ENCODE assay signal across 8 cellular contexts in genomic region chr2:64143154-64144056, GRCh38. TPM values are rescaled to one million over a fixed set of nuclear protein-coding genes. Genes with fewer than 3 reads are reported as not detected.
DNase-seq lines count a peak whose midpoint lies in the region; ATAC-seq, FAIRE-seq and TF ChIP-seq lines count a peak whose summit lies in the region.

No MANE protein-coding gene starts in this region.

- no peaks in the 10 kb centered on the region for H3K36me3 Mint-ChIP-seq in MCF 10A (ENCODE audit: insufficient read depth, unreplicated experiment)
- no peaks in the 10 kb centered on the region for H3K36me3 Mint-ChIP-seq in immature natural killer cell

- ATAC-seq in GM21447 (IDR thresholded peaks at IDR 0.05; ENCODE audit: unreplicated experiment): peak; percentile 15

- FAIRE-seq in small intestine (lab: Jason Lieb, UNC): no peak

- H3K9me3 ChIP-seq in HUES6 (ENCODE audit: control insufficient read depth, insufficient read depth, low read depth, low read length): no peaks in the 10 kb centered on the region
- H3K9me3 ChIP-seq in SK-N-MC (ENCODE audit: low read depth, low read length): no peaks in the 10 kb centered on the region
- no peaks in the 10 kb centered on the region for H3K9me3 ChIP-seq in small intestine (ENCODE audit: control insufficient read depth, low read depth)

- no peaks in the 10 kb centered on the region for H3K36me3 ChIP-seq in HUES6 (ENCODE audit: control insufficient read depth, insufficient read depth, low read length)
- no peaks in the 10 kb centered on the region for H3K36me3 ChIP-seq in SK-N-MC (ENCODE audit: insufficient read depth, low read length)
- H3K36me3 ChIP-seq in small intestine (ENCODE audit: control insufficient read depth in 2 of 2, insufficient read depth in 2 of 2, low read length in 2 of 2): peaks cover 0 to 1% of the 10 kb centered on the region in 2 donors

- H3K9me3 Mint-ChIP-seq in MCF 10A (ENCODE audit: unreplicated experiment) (no peaks in the 10 kb centered on the region), immature natural killer cell (no peaks in the 10 kb centered on the region)

- intact Hi-C loops in MCF 10A (cut with micrococcal nuclease): loop anchor here (1.0 to 5.0 kb wide), 6 partner anchors 69 to 381 kb away; partner anchors contain the start of gene AFTPH

- 0% methylated on average over 35 to 69 of the region's 69 CpGs for WGBS in small intestine, 3 donors

- H3K27me3 ChIP-seq in HUES6 (ENCODE audit: control insufficient read depth, insufficient read depth, low read length) (no peaks in the 10 kb centered on the region), small intestine (ENCODE audit: control insufficient read depth in 2 of 2, insufficient read depth in 2 of 2, low read length in 2 of 2) (no peaks in the 10 kb centered on the region)

- POLR2A ChIA-PET in MCF 10A (lab: Yijun Ruan, JAX): interaction anchor here (0.7 to 3.2 kb wide), 24 partner anchors 10 to 607 kb away, joined by 3 to 43 read pairs (median 4); partner anchors contain the start of gene SERTAD2

- H3K4me3 Mint-ChIP-seq in MCF 10A (ENCODE audit: unreplicated experiment) (peak overlapping the region; percentile 88), immature natural killer cell (peak overlapping the region; percentile 93 to 99 (median 96))

- H3K9ac ChIP-seq in HUES6 (ENCODE audit: low read length) (peak overlapping the region; percentile 92), SK-N-MC (ENCODE audit: insufficient read length) (peak overlapping the region; percentile 82)

- CTCF ChIA-PET in MCF 10A (lab: Yijun Ruan, JAX): interaction anchor here (0.5 to 1.4 kb wide), 6 partner anchors 37 to 168 kb away, joined by 3 to 7 read pairs (median 4); no protein-coding TSS in a partner anchor

- H3K27me3 Mint-ChIP-seq in MCF 10A (ENCODE audit: insufficient read depth, unreplicated experiment): no peaks in the 10 kb centered on the region
- H3K27me3 Mint-ChIP-seq in immature natural killer cell (ENCODE audit: low read depth in 3 of 3): peaks cover 0 to 9% (median 2%) of the 10 kb centered on the region in 3 donors

- H3K27ac ChIP-seq in HUES6 (ENCODE audit: low read depth, low read length): peak overlapping the region; percentile 66; the same call in 1 of the 2 replicates
- H3K27ac ChIP-seq in SK-N-MC: no peak overlapping the region
- H3K27ac ChIP-seq in small intestine (ENCODE audit: low read depth in 1 of 2, low read length in 1 of 2): peak overlapping the region; percentile 99 to 100

- H3K4me1 Mint-ChIP-seq in MCF 10A (ENCODE audit: insufficient read depth, unreplicated experiment) (peaks cover 12% of the 10 kb centered on the region), immature natural killer cell (peaks cover 19 to 29% of the 10 kb centered on the region in 2 donors)

- peak overlapping the region; percentile 76 for H3K4me3 ChIP-seq in HUES6 (ENCODE audit: low read depth, low read length)
- peak overlapping the region; percentile 95 for H3K4me3 ChIP-seq in SK-N-MC
- peak overlapping the region; percentile 99 to 100 for H3K4me3 ChIP-seq in small intestine (ENCODE audit: low read depth in 1 of 2, low read length in 2 of 2)

- no peak for TF ChIP-seq CTCF in MCF 10A (IDR thresholded peaks at IDR 0.05; ENCODE audit: unreplicated experiment)

- H3K27ac Mint-ChIP-seq in MCF 10A (ENCODE audit: low read depth, unreplicated experiment) (peak overlapping the region; percentile 95), immature natural killer cell (peak overlapping the region; percentile 86 to 93 (median 90))

- H3K4me1 ChIP-seq in HUES6 (ENCODE audit: control insufficient read depth, insufficient read depth, low read length) (peaks cover 36% of the 10 kb centered on the region), small intestine (ENCODE audit: control insufficient read depth in 2 of 2, insufficient read depth in 1 of 2, low read depth in 1 of 2, low read length in 1 of 2) (peaks cover 2 to 3% of the 10 kb centered on the region in 2 donors)

- peak; percentile 26 for DNase-seq in DMS53 treated with DMSO at 0.1 percent for 48 hours (lab: John Stamatoyannopoulos, UW; ENCODE audit: unreplicated experiment)
- DNase-seq in SK-N-MC (ENCODE audit: low read depth, low spot score): no peak
- peak; percentile 57 for DNase-seq in MCF 10A (ENCODE audit: unreplicated experiment)
- peak; percentile 14 to 58 (median 57) for DNase-seq in immature natural killer cell
- DNase-seq in small intestine: peak; percentile 52
- no peak for DNase-seq in NCI-H2196 treated with DMSO at 0.1 percent for 48 hours (lab: John Stamatoyannopoulos, UW; ENCODE audit: unreplicated experiment)

- TSS peak; percentile 63 for BruUV-seq in MCF 10A (replicated peaks; lab: Mats Ljungman, UMichigan)

RNA-seq across cellular contexts. Expression of gene PELI1, which starts 0.8 kb away (rescaled TPM):
- total RNA-seq in MCF 10A (2022): 13.5 and 16.3 TPM in 2 replicates
- polyA plus RNA-seq in immature natural killer cell (1 to 10 TPM; 2.7 to 4.8 (median 4.1) TPM), small intestine (10 to 100 TPM; 20.5 to 26.6 (median 23.2) TPM)

Comparison
In these comparisons a context has a peak if more than half of its experiments do, and no peak if none do; other contexts are left out.
1. DNase-seq: peak in DMS53 treated with DMSO at 0.1 percent for 48 hours (single experiment), MCF 10A (single experiment), immature natural killer cell (3 of 3) and small intestine (single experiment); none in SK-N-MC (single experiment) and NCI-H2196 treated with DMSO at 0.1 percent for 48 hours (single experiment).
2. Peak in every context shown above with its lines, with median percentiles within 50 percentile points of each other: H3K4me3 ChIP-seq.